Comparison of ENCODE assay signal across 22 cellular contexts in genomic region chr10:72267819-72268404, GRCh38. TPM values are rescaled to one million over a fixed set of nuclear protein-coding genes. Genes with fewer than 3 reads are reported as not detected.
A peak's percentile ranks its signal among the peaks of the same experiment; 100 is the strongest.
DNase-seq lines count a peak whose midpoint lies in the region; ATAC-seq and TF ChIP-seq lines count a peak whose summit lies in the region.
"Had no signal": no experiment of that assay in that cellular context is flagged by ENCODE, and none has a peak within 500 bp of the region (broad histone marks: within the 10 kb centered on the region; RNA-seq: fewer than 3 reads in every experiment).

No MANE protein-coding gene starts in this region.

- no peaks in the 10 kb centered on the region for H3K36me3 ChIP-seq in HUES64 (ENCODE audit: insufficient read depth, low read length)
- H3K36me3 ChIP-seq in heart left ventricle = no peaks in the 10 kb centered on the region
- H3K36me3 ChIP-seq: cardiac muscle cell, WERI-Rb-1 had no signal

- TF ChIP-seq CTCF in Calu3 (IDR thresholded peaks at IDR 0.05; ENCODE audit: unreplicated experiment) (no peak), nephron (IDR thresholded peaks at IDR 0.05; ENCODE audit: unreplicated experiment in 3 of 3) (no peak), heart left ventricle (IDR thresholded peaks at IDR 0.05) (no peak)

- H3K27ac ChIP-seq in HUES64 (ENCODE audit: low read depth, low read length) (peak overlapping the region; percentile 94; the same call in 1 of the 2 replicates), heart left ventricle (no peak overlapping the region)
- H3K27ac ChIP-seq: cardiac muscle cell, psoas muscle, WERI-Rb-1 had no signal

- CTCF ChIA-PET in Calu3 (lab: Charles Lee) = interaction anchor here (0.6 kb wide), 1 partner anchor 970 kb away, joined by 5 read pairs; no protein-coding TSS in a partner anchor

- no peaks in the 10 kb centered on the region for H3K27me3 Mint-ChIP-seq in Calu3 (ENCODE audit: unreplicated experiment)
- H3K27me3 Mint-ChIP-seq in central memory CD8-positive, alpha-beta T cell = no peaks in the 10 kb centered on the region
- no peaks in the 10 kb centered on the region for H3K27me3 Mint-ChIP-seq in nephron (ENCODE audit: low read depth)
- H3K27me3 Mint-ChIP-seq: CD8-positive, alpha-beta memory T cell; IgD-negative memory B cell had no signal

- H3K4me1 ChIP-seq in HUES64 (ENCODE audit: insufficient read depth, low read length) (peaks cover 29% of the 10 kb centered on the region), heart left ventricle (peaks cover 0 to 30% (median 14%) of the 10 kb centered on the region in 12 donors)

- peaks cover 37% of the 10 kb centered on the region for H3K36me3 Mint-ChIP-seq in Calu3 (ENCODE audit: insufficient read depth, unreplicated experiment)
- H3K36me3 Mint-ChIP-seq in central memory CD8-positive, alpha-beta T cell (ENCODE audit: insufficient read depth) = peaks cover 1% of the 10 kb centered on the region
- H3K36me3 Mint-ChIP-seq in nephron (ENCODE audit: low read depth) = no peaks in the 10 kb centered on the region
- H3K36me3 Mint-ChIP-seq: CD8-positive, alpha-beta memory T cell; IgD-negative memory B cell had no signal

- DNase-seq in Calu3 = no peak
- DNase-seq in central memory CD8-positive, alpha-beta T cell (ENCODE audit: low spot score in 2 of 2) = no peak
- no peak for DNase-seq in stimulated activated CD4-positive, alpha-beta T cell treated with anti-CD3 and anti-CD28 coated beads, Interleukin-4, amount 100 ng/mL, for 1 hour
- no peak for DNase-seq in heart left ventricle
- no peak for DNase-seq in anterior cingulate cortex (lab: John Stamatoyannopoulos, UW)
- DNase-seq: activated CD4-positive, alpha-beta T cell treated with anti-CD3 and anti-CD28 coated beads, Interleukin-2, amount 50 U/mL, for 48 hours; activated CD8-positive, alpha-beta memory T cell treated with anti-CD3 and anti-CD28 coated beads, Interleukin-2, amount 50 U/mL, for 48 hours; CD8-positive, alpha-beta memory T cell; DMS79 treated with DMSO at 0.1 percent for 48 hours; left ventricle myocardium superior; NCI-H1417 treated with DMSO at 0.1 percent for 48 hours; NCI-H524; psoas muscle; stimulated activated CD4-positive, alpha-beta T cell treated with anti-CD3 and anti-CD28 coated beads, Interleukin-1b, Interleukin-23, amount 100 ng/mL, for 48 hours; WERI-Rb-1 had no signal

- BruUV-seq in Calu3 (replicated peaks; lab: Mats Ljungman, UMichigan) = no TSS peak

- peak overlapping the region; percentile 25; the same call in 1 of the 2 replicates for H3K9ac ChIP-seq in HUES64 (ENCODE audit: low read depth, low read length)

- TF ChIP-seq POLR2A in heart left ventricle (IDR thresholded peaks at IDR 0.05) = no peak

- H3K4me3 ChIP-seq in HUES64 (ENCODE audit: low read length) (no peak overlapping the region), heart left ventricle (no peak overlapping the region)
- H3K4me3 ChIP-seq: cardiac muscle cell, psoas muscle had no signal

- no peaks in the 10 kb centered on the region for H3K27me3 ChIP-seq in HUES64 (ENCODE audit: insufficient read depth, low read length)
- no peaks in the 10 kb centered on the region for H3K27me3 ChIP-seq in heart left ventricle
- H3K27me3 ChIP-seq: cardiac muscle cell had no signal

- H3K9me3 ChIP-seq in HUES64 (ENCODE audit: insufficient read depth, low read depth, low read length) (no peaks in the 10 kb centered on the region), heart left ventricle (no peaks in the 10 kb centered on the region)
- H3K9me3 ChIP-seq: psoas muscle had no signal

- H3K27ac Mint-ChIP-seq in Calu3 (ENCODE audit: unreplicated experiment) (peak overlapping the region; percentile 67), nephron (peak overlapping the region; percentile 81 to 88 (median 84))
- peak overlapping the region; percentile 32 for H3K27ac Mint-ChIP-seq in central memory CD8-positive, alpha-beta T cell (ENCODE audit: low read depth)
- H3K27ac Mint-ChIP-seq: IgD-negative memory B cell; stimulated activated effector memory CD8-positive, alpha-beta T cell treated with anti-CD3 and anti-CD28 coated beads, Interleukin-12 subunit alpha, Interleukin-12 subunit beta, amount 100 ng/mL, for 72 hours had no signal

- H3K4me1 Mint-ChIP-seq in Calu3 (ENCODE audit: low read depth, unreplicated experiment) (peaks cover 45% of the 10 kb centered on the region), nephron (peaks cover 46% of the 10 kb centered on the region)
- H3K4me1 Mint-ChIP-seq in central memory CD8-positive, alpha-beta T cell = peaks cover 18% of the 10 kb centered on the region

- H3K9me3 Mint-ChIP-seq in Calu3 (ENCODE audit: low read depth, unreplicated experiment) (no peaks in the 10 kb centered on the region), nephron (no peaks in the 10 kb centered on the region)
- H3K9me3 Mint-ChIP-seq in central memory CD8-positive, alpha-beta T cell = no peaks in the 10 kb centered on the region
- H3K9me3 Mint-ChIP-seq: CD8-positive, alpha-beta memory T cell; IgD-negative memory B cell; stimulated activated effector memory CD8-positive, alpha-beta T cell treated with anti-CD3 and anti-CD28 coated beads, Interleukin-12 subunit alpha, Interleukin-12 subunit beta, amount 100 ng/mL, for 72 hours had no signal

- ATAC-seq in central memory CD8-positive, alpha-beta T cell (replicated peaks; ENCODE audit: extremely low read depth, poor library complexity, severe bottlenecking) = no peak
- ATAC-seq in heart left ventricle (no peak), GM18861 (IDR thresholded peaks at IDR 0.05; ENCODE audit: unreplicated experiment) (no peak)
- ATAC-seq: left ventricle myocardium superior; psoas muscle; SK-N-SH treated with all-trans-retinoic acid at 6 μM for 48 hours; stimulated activated effector memory CD8-positive, alpha-beta T cell treated with anti-CD3 and anti-CD28 coated beads, Interleukin-12 subunit alpha, Interleukin-12 subunit beta, amount 100 ng/mL, for 72 hours had no signal

- intact Hi-C loops in Calu3 (cut with micrococcal nuclease; ENCODE audit: unreplicated experiment) (no loop called here), heart left ventricle (cut with DNase I) (no loop called here)

- H3K4me3 Mint-ChIP-seq in Calu3 (ENCODE audit: low read depth, unreplicated experiment) = no peak overlapping the region
- no peak overlapping the region for H3K4me3 Mint-ChIP-seq in central memory CD8-positive, alpha-beta T cell
- peak overlapping the region in 1 of 3 experiments; percentile 1 for H3K4me3 Mint-ChIP-seq in nephron
- H3K4me3 Mint-ChIP-seq: stimulated activated effector memory CD8-positive, alpha-beta T cell treated with anti-CD3 and anti-CD28 coated beads, Interleukin-12 subunit alpha, Interleukin-12 subunit beta, amount 100 ng/mL, for 72 hours had no signal

- 52% methylated on average over 15 of the region's 15 CpGs for whole genome bisulfite sequencing in HUES64
- 95 to 96% (median 96%) methylated on average over 14 to 15 of the region's 15 CpGs for WGBS in heart left ventricle, 4 donors

RNA-seq across cellular contexts. Expression of gene DDIT4, which starts 5.8 kb away (rescaled TPM):
- 294 and 326 TPM in 2 replicates for total RNA-seq in Calu3 (2022)
- 23.1 TPM for polyA plus RNA-seq in HUES64 (2013, experiment 1 of 2)
- polyA plus RNA-seq in HUES64 (2013, experiment 2 of 2) = 25.9 TPM
- 10 to 100 TPM; 14.6 to 68.2 (median 40.4) TPM for total RNA-seq in heart left ventricle
- 100 to 1,000 TPM in 1 of 2 donors, 10 to 100 TPM in 1; 59.4 to 112 TPM for polyA plus RNA-seq in heart left ventricle

RNA-seq across cellular contexts. Expression of gene ASCC1, which starts 51.8 kb away (rescaled TPM):
- total RNA-seq in Calu3 (2022) (51.3 and 59.3 TPM in 2 replicates), heart left ventricle (10 to 100 TPM; 26.4 to 44.8 (median 35.3) TPM)
- polyA plus RNA-seq in HUES64 (2013, experiment 1 of 2) = 25.0 TPM
- polyA plus RNA-seq in HUES64 (2013, experiment 2 of 2) = 31.3 TPM
- 10 to 100 TPM; 12.0 to 49.6 TPM for polyA plus RNA-seq in heart left ventricle

RNA-seq across cellular contexts. Expression of gene ANAPC16, which starts 52.1 kb away (rescaled TPM):
- total RNA-seq in Calu3 (2022) (118 and 119 TPM in 2 replicates), heart left ventricle (100 to 1,000 TPM; 135 to 237 (median 179) TPM)
- 49.6 TPM for polyA plus RNA-seq in HUES64 (2013, experiment 1 of 2)
- 60.2 TPM for polyA plus RNA-seq in HUES64 (2013, experiment 2 of 2)
- 100 to 1,000 TPM; 124 to 242 TPM for polyA plus RNA-seq in heart left ventricle

Comparison
In these comparisons a context has a peak if more than half of its experiments do, and no peak if none do; other contexts are left out.
1. H3K27ac Mint-ChIP-seq: peak in every context shown above with its lines; median percentile 84 in nephron; 67 in Calu3; 32 in central memory CD8-positive, alpha-beta T cell.